In the genomic region with DNA sequence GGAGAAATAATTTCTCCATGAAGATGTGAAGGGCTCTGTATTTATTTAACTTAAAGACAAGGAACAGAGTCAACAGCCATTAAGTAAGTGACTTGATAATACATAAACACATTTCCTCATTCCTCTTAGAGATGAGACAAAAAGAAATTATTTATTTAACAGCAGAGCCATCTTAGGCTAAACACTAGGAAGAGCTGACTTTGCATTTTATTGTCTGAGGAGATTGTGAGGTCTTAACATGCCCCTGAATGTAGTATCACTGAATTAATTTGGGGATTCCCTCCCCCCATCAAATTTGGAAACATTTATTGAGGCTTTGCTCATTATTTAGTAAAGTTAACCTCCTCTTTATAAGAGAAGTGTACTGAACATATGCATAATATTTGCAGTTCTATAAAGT, we compare ENCODE assay signal across 35 cellular contexts. TPM values are rescaled to one million over a fixed set of nuclear protein-coding genes. Genes with fewer than 3 reads are reported as not detected.
"Had no signal": no experiment of that assay in that cellular context is flagged by ENCODE, and none has a peak within 500 bp of the region (broad histone marks: within the 10 kb centered on the region; RNA-seq: fewer than 3 reads in every experiment).

No MANE protein-coding gene starts in this region.

- H3K27ac Mint-ChIP-seq: dendritic cell treated with granulocyte-macrophage colony-stimulating factor and Interleukin-4, amounts not matched to agents 40 ng/mL and 50 ng/mL, for 4 days; effector memory CD8-positive, alpha-beta T cell; endodermal cell; mesothelial cell of epicardium had no signal

- H3K4me3 ChIP-seq: colonic mucosa, esophagus squamous epithelium, gastrocnemius medialis, heart right ventricle, left lung, lower lobe of right lung, mucosa of descending colon had no signal

- H3K27me3 Mint-ChIP-seq: dendritic cell treated with granulocyte-macrophage colony-stimulating factor and Interleukin-4, amounts not matched to agents 40 ng/mL and 50 ng/mL, for 4 days; effector memory CD8-positive, alpha-beta T cell; naive B cell had no signal

- H3K4me3 Mint-ChIP-seq: dendritic cell treated with granulocyte-macrophage colony-stimulating factor and Interleukin-4, amounts not matched to agents 40 ng/mL and 50 ng/mL, for 4 days; effector memory CD8-positive, alpha-beta T cell; endodermal cell; mesothelial cell of epicardium; naive B cell had no signal

- H3K4me1 ChIP-seq: colonic mucosa, gastrocnemius medialis, heart right ventricle, left lung, lower lobe of right lung had no signal

- H3K27ac ChIP-seq: colonic mucosa, epithelial cell of prostate, esophagus squamous epithelium, gastrocnemius medialis, heart right ventricle, left lung, lower lobe of right lung had no signal

- H3K9me3 ChIP-seq: colonic mucosa, esophagus squamous epithelium, gastrocnemius medialis, heart right ventricle, left lung, lower lobe of right lung, mucosa of descending colon had no signal

- H3K9me3 Mint-ChIP-seq: dendritic cell treated with granulocyte-macrophage colony-stimulating factor and Interleukin-4, amounts not matched to agents 40 ng/mL and 50 ng/mL, for 4 days; endodermal cell; mesothelial cell of epicardium had no signal

- H3K27me3 ChIP-seq: colonic mucosa, esophagus squamous epithelium, gastrocnemius medialis, heart right ventricle, left lung had no signal

- FAIRE-seq: endometrium, islet of Langerhans, keratinocyte had no signal

- ATAC-seq: effector memory CD8-positive, alpha-beta T cell; esophagus mucosa; gastrocnemius medialis; heart right ventricle; left cardiac atrium; left lung; left ventricle myocardium superior; lower lobe of right lung; mucosa of descending colon had no signal

- H3K36me3 Mint-ChIP-seq: mesothelial cell of epicardium, naive B cell had no signal

- H3K4me1 Mint-ChIP-seq: naive B cell had no signal

- DNase-seq: colonic mucosa; cortex of kidney; effector CD8-positive, alpha-beta T cell; effector memory CD8-positive, alpha-beta T cell; endodermal cell; erythroblast; esophagus squamous epithelium; foreskin fibroblast; foreskin melanocyte; gastrocnemius medialis; glutamatergic neuron; head of caudate nucleus; heart right ventricle; hippocampal formation; left cardiac atrium; left lung; left ventricle myocardium superior; lower lobe of right lung; mesenchymal stem cell; mucosa of descending colon; naive B cell had no signal

- H3K36me3 ChIP-seq: colonic mucosa, esophagus squamous epithelium, gastrocnemius medialis, heart right ventricle, left lung, lower lobe of right lung had no signal

RNA-seq across cellular contexts. Expression of a gene that starts 35.2 kb away (rescaled TPM):
- total RNA-seq: colonic mucosa, dermis microvascular lymphatic vessel endothelial cell, esophagus mucosa, esophagus squamous epithelium, gastrocnemius medialis, glomerular endothelial cell, heart right ventricle, kidney epithelial cell, left cardiac atrium, left lung, left ventricle myocardium superior, lower leg skin, lower lobe of right lung, lung microvascular endothelial cell, mesenteric fat pad, mesothelial cell of epicardium, mucosa of descending colon, myocyte had no signal
- polyA plus RNA-seq: heart right ventricle, keratinocyte had no signal
